Comparison of ENCODE assay signal across 28 cellular contexts in genomic region chr12:55684761-55685370, GRCh38. TPM values are rescaled to one million over a fixed set of nuclear protein-coding genes. Genes with fewer than 3 reads are reported as not detected.
DNase-seq lines count a peak whose midpoint lies in the region; TF ChIP-seq lines count a peak whose summit lies in the region.
"Had no signal": no experiment of that assay in that cellular context is flagged by ENCODE, and none has a peak within 500 bp of the region (broad histone marks: within the 10 kb centered on the region; RNA-seq: fewer than 3 reads in every experiment).

No MANE protein-coding gene starts in this region.

- DNase-seq in islet precursor cell = peak; percentile 45
- peak; percentile 27 for DNase-seq in osteoblast (ENCODE audit: insufficient read length, low spot score, missing footprints)
- DNase-seq in T-helper 1 cell = no peak
- DNase-seq in MM.1S = no peak
- DNase-seq in NCI-H446 treated with DMSO at 0.1 percent for 48 hours (lab: John Stamatoyannopoulos, UW) = no peak
- DNase-seq: C1 segment of cervical spinal cord; Caco-2; CD8-positive, alpha-beta T cell; DMS 273 treated with DMSO at 0.1 percent for 48 hours; DMS79; EL; GDM1; Kasumi-1; NCI-H1105 treated with DMSO at 0.1 percent for 48 hours; NCI-H146; NCI-H1930; NCI-H2107; NCI-H524 treated with DMSO at 0.1 percent for 48 hours; NCI-H774; PC-3 had no signal

- H3K9me3 ChIP-seq in HEK293 (ENCODE audit: control insufficient read depth, insufficient read depth, low read depth, low read length) = no peaks in the 10 kb centered on the region
- H3K9me3 ChIP-seq in osteoblast (ENCODE audit: low read depth, low read length) = no peaks in the 10 kb centered on the region
- no peaks in the 10 kb centered on the region for H3K9me3 ChIP-seq in skeletal muscle satellite cell (replicated peaks; ENCODE audit: low read length)
- H3K9me3 ChIP-seq in MM.1S (replicated peaks; ENCODE audit: insufficient read depth, low read length) = no peaks in the 10 kb centered on the region
- H3K9me3 ChIP-seq: A549, Caco-2, SJSA1 had no signal

- no peaks in the 10 kb centered on the region for H3K9me2 ChIP-seq in MM.1S (replicated peaks; ENCODE audit: insufficient read depth, low read length)

- H3K4me2 ChIP-seq in osteoblast (ENCODE audit: insufficient read depth, low read length) (no peak overlapping the region), skeletal muscle satellite cell (ENCODE audit: low read length) (peak overlapping the region; percentile 91), MM.1S (ENCODE audit: low read depth, low read length) (no peak overlapping the region)
- H3K4me2 ChIP-seq: A549 had no signal

- no peak overlapping the region for H3K27ac ChIP-seq in HEK293 (ENCODE audit: extremely low read depth, low read depth, low read length)
- no peak overlapping the region for H3K27ac ChIP-seq in osteoblast (ENCODE audit: low read depth, low read length)
- no peak overlapping the region for H3K27ac ChIP-seq in MM.1S (ENCODE audit: low read length)
- H3K27ac ChIP-seq: A549, SJSA1 had no signal

- H3K4me3 ChIP-seq in HEK293 (ENCODE audit: low read depth, low read length) (no peak overlapping the region), osteoblast (ENCODE audit: insufficient read depth, low read length) (no peak overlapping the region), skeletal muscle satellite cell (ENCODE audit: low read length) (no peak overlapping the region), MM.1S (ENCODE audit: low read length) (no peak overlapping the region)
- H3K4me3 ChIP-seq: A549, GM12878, K562, SJSA1 had no signal

- H3K27me3 ChIP-seq in osteoblast (ENCODE audit: insufficient read depth, low read length) (no peaks in the 10 kb centered on the region), skeletal muscle satellite cell (ENCODE audit: control insufficient read depth, insufficient read depth, low read length) (no peaks in the 10 kb centered on the region), MM.1S (replicated peaks; ENCODE audit: insufficient read depth, low read length) (peaks cover 5% of the 10 kb centered on the region; the same call in 1 of the 2 replicates)

- H2AFZ ChIP-seq in osteoblast (ENCODE audit: low read length) = no peak overlapping the region
- no peak overlapping the region for H2AFZ ChIP-seq in MM.1S (ENCODE audit: low read length)

- TF ChIP-seq CTCF in HEK293 (tag by site-specific recombination; IDR thresholded peaks at IDR 0.05) (no peak), osteoblast (IDR thresholded peaks at IDR 0.05; ENCODE audit: extremely low read depth, low read depth, low read length) (no peak), MM.1S (IDR thresholded peaks at IDR 0.05; ENCODE audit: low read length) (no peak)

- H3K79me2 ChIP-seq in osteoblast (ENCODE audit: insufficient read depth, low read length) (no peaks in the 10 kb centered on the region), MM.1S (ENCODE audit: low read length) (no peaks in the 10 kb centered on the region)

- no peak overlapping the region for H3K9ac ChIP-seq in skeletal muscle satellite cell (ENCODE audit: low read depth, low read length)
- H3K9ac ChIP-seq in MM.1S (ENCODE audit: low read length) = no peak overlapping the region

- H4K20me1 ChIP-seq in osteoblast (ENCODE audit: insufficient read depth, low read length) = peaks cover 12% of the 10 kb centered on the region
- H4K20me1 ChIP-seq in MM.1S (ENCODE audit: insufficient read depth, low read length) = no peaks in the 10 kb centered on the region

- no peaks in the 10 kb centered on the region for H3F3A ChIP-seq in MM.1S (ENCODE audit: insufficient read depth, low read length)

- H3K36me3 ChIP-seq in HEK293 (ENCODE audit: control insufficient read depth in 2 of 2, insufficient read depth in 1 of 2, low read length in 2 of 2) (peaks cover 0 to 3% of the 10 kb centered on the region in 2 experiments; a peak in 1 of 3 replicates), osteoblast (ENCODE audit: insufficient read depth, low read length) (peaks cover 40% of the 10 kb centered on the region), skeletal muscle satellite cell (ENCODE audit: insufficient read depth, low read length) (peaks cover 23% of the 10 kb centered on the region), MM.1S (replicated peaks; ENCODE audit: insufficient read depth, low read length) (no peaks in the 10 kb centered on the region)
- H3K36me3 ChIP-seq: SJSA1 had no signal

- POLR2A ChIA-PET in HEK293 (lab: Yijun Ruan, JAX) = no interaction called here

- H3K4me1 ChIP-seq in HEK293 (ENCODE audit: control insufficient read depth, insufficient read depth, low read length) (no peaks in the 10 kb centered on the region), osteoblast (ENCODE audit: insufficient read depth, low read length) (peaks cover 14% of the 10 kb centered on the region), skeletal muscle satellite cell (ENCODE audit: control insufficient read depth, insufficient read depth, low read length) (peaks cover 36% of the 10 kb centered on the region), MM.1S (ENCODE audit: low read length) (no peaks in the 10 kb centered on the region)
- H3K4me1 ChIP-seq: SJSA1 had no signal

- CTCF ChIA-PET in HEK293 (lab: Yijun Ruan, JAX) = no interaction called here

TF ChIP-seq in HEK293, 187 proteins besides CTCF, POLR2A, EP300 and RAD21:
- no peak for TF ChIP-seq ZNF221 (tag by site-specific recombination; IDR thresholded peaks at IDR 0.05; ENCODE audit: borderline replicate concordance)
- TF ChIP-seq ZNF121 (tag by site-specific recombination; IDR thresholded peaks at IDR 0.05) = no peak
- TF ChIP-seq EGR2 (tag by site-specific recombination; IDR thresholded peaks at IDR 0.05; ENCODE audit: low read depth) = peak; percentile 31; the same call in 1 of the 2 replicates
- no peak for TF ChIP-seq GLI4 (tag by site-specific recombination; IDR thresholded peaks at IDR 0.05)
- TF ChIP-seq ZNF302 (tag by site-specific recombination; IDR thresholded peaks at IDR 0.05; ENCODE audit: low read depth) = no peak
- TF ChIP-seq ZNF266 (tag by site-specific recombination; IDR thresholded peaks at IDR 0.05; ENCODE audit: low read depth) = no peak
- no peak for TF ChIP-seq YY2 (tag by site-specific recombination; IDR thresholded peaks at IDR 0.05)
- TF ChIP-seq ZNF658 (tag by site-specific recombination; IDR thresholded peaks at IDR 0.05) = no peak
- TF ChIP-seq ZFHX2 (tag by site-specific recombination; conservative IDR thresholded peaks at IDR 0.05) = 0 out of 2 replicates have a peak, but pooled peaks have one; percentile 10
- TF ChIP-seq SP3 (tag by site-specific recombination; IDR thresholded peaks at IDR 0.05) = no peak
- TF ChIP-seq KLF16 (tag by site-specific recombination; IDR thresholded peaks at IDR 0.05) = no peak
TF ChIP-seq in HEK293: peak in this region for 2.

RNA-seq across cellular contexts. Expression of gene ITGA7, which starts 22.8 kb away (rescaled TPM):
- 22.4 and 24.8 TPM in 2 replicates for total RNA-seq in osteoblast
- 12.4 and 32.1 TPM in 2 replicates for total RNA-seq in skeletal muscle satellite cell (2012; rRNA removed)

RNA-seq across cellular contexts. Expression of gene BLOC1S1, which starts 31.0 kb away (rescaled TPM):
- total RNA-seq in osteoblast = 46.0 and 59.4 TPM in 2 replicates
- 36.0 and 65.9 TPM in 2 replicates for total RNA-seq in skeletal muscle satellite cell (2012; rRNA removed)

RNA-seq across cellular contexts. Expression of gene RDH5, which starts 35.3 kb away (rescaled TPM):
- total RNA-seq in osteoblast = 27.7 and 32.2 TPM in 2 replicates
- total RNA-seq in skeletal muscle satellite cell (2012; rRNA removed) = 51.0 and 63.1 TPM in 2 replicates

RNA-seq across cellular contexts. Expression of gene CD63, which starts 43.9 kb away (rescaled TPM):
- total RNA-seq in osteoblast = 3,072 and 3,128 TPM in 2 replicates
- total RNA-seq in skeletal muscle satellite cell (2012; rRNA removed) = 1,390 and 1,764 TPM in 2 replicates

RNA-seq across cellular contexts. Expression of gene OR10P1, which starts 48.2 kb away (rescaled TPM):
- total RNA-seq in osteoblast = not detected in 2 replicates
- not detected in 2 replicates for total RNA-seq in skeletal muscle satellite cell (2012; rRNA removed)
- total RNA-seq: Caco-2; CD8-positive, alpha-beta T cell; GM12878; HT1080; K562; M059J; PC-3; SJSA1 had no signal

Comparison
In these comparisons a context has a peak if more than half of its experiments do, and no peak if none do; other contexts are left out.
1. DNase-seq: peak in islet precursor cell (single experiment) and osteoblast (single experiment); none in T-helper 1 cell (0 of 5), MM.1S (single experiment) and NCI-H446 treated with DMSO at 0.1 percent for 48 hours (single experiment).